Comparison of ENCODE assay signal across 19 cellular contexts in genomic region chr2:238632181-238633060, GRCh38.
"Had no signal": no experiment of that assay in that cellular context is flagged by ENCODE, and none has a peak within 500 bp of the region (broad histone marks: within the 10 kb centered on the region; RNA-seq: fewer than 3 reads in every experiment).

No MANE protein-coding gene starts in this region.

- ATAC-seq: effector memory CD8-positive, alpha-beta T cell; esophagus mucosa; gastrocnemius medialis; naive thymus-derived CD4-positive, alpha-beta T cell; SK-N-SH treated with all-trans-retinoic acid at 6 μM for 48 hours; stimulated activated naive CD8-positive, alpha-beta T cell treated with anti-CD3 and anti-CD28 coated beads, Interleukin-15, amount 100 ng/mL, for 72 hours had no signal

- H3K27ac Mint-ChIP-seq: activated CD4-positive, alpha-beta memory T cell treated with anti-CD3 and anti-CD28 coated beads, Interleukin-2, amount 10 ng/mL, durations not matched to agents 7 days and 5 days; activated CD4-positive, alpha-beta T cell treated with anti-CD3 and anti-CD28 coated beads, Interleukin-2, amount 10 ng/mL, durations not matched to agents 24 days and 14 days; activated T-helper 1 cell treated with anti-CD3 and anti-CD28 coated beads, Interleukin-12 subunit alpha, Interleukin-12 subunit beta, Interleukin-2, Interleukin-4 antibody, amounts not matched to agents 30 ng/mL and 10 ng/mL and 1 ng/mL, durations not matched to agents 14 hours and 24 hours and 36 hours; effector memory CD8-positive, alpha-beta T cell; neural progenitor cell; progenitor cell of endocrine pancreas; stimulated activated naive CD8-positive, alpha-beta T cell treated with anti-CD3 and anti-CD28 coated beads, Interleukin-15, amount 100 ng/mL, for 72 hours had no signal

- H3K4me3 ChIP-seq: dorsolateral prefrontal cortex, gastrocnemius medialis, neural progenitor cell, skin epidermis, testis, upper lobe of left lung had no signal

- H3K4me1 Mint-ChIP-seq: activated CD4-positive, alpha-beta memory T cell treated with anti-CD3 and anti-CD28 coated beads, Interleukin-2, amount 10 ng/mL, durations not matched to agents 7 days and 5 days; activated CD4-positive, alpha-beta T cell treated with anti-CD3 and anti-CD28 coated beads, Interleukin-2, amount 10 ng/mL, durations not matched to agents 24 days and 14 days; central memory CD8-positive, alpha-beta T cell; naive thymus-derived CD4-positive, alpha-beta T cell; stimulated activated naive CD8-positive, alpha-beta T cell treated with anti-CD3 and anti-CD28 coated beads, Interleukin-15, amount 100 ng/mL, for 72 hours had no signal

- H3K9me3 ChIP-seq: gastrocnemius medialis, testis, upper lobe of left lung had no signal

- H3K9ac ChIP-seq: neural progenitor cell had no signal

- H3K36me3 Mint-ChIP-seq: naive thymus-derived CD4-positive, alpha-beta T cell; neural progenitor cell had no signal

- H3K4me3 Mint-ChIP-seq: activated CD4-positive, alpha-beta memory T cell treated with anti-CD3 and anti-CD28 coated beads, Interleukin-2, amount 10 ng/mL, durations not matched to agents 7 days and 5 days; activated CD4-positive, alpha-beta T cell treated with anti-CD3 and anti-CD28 coated beads, Interleukin-2, amount 10 ng/mL, durations not matched to agents 24 days and 14 days; activated T-helper 1 cell treated with anti-CD3 and anti-CD28 coated beads, Interleukin-12 subunit alpha, Interleukin-12 subunit beta, Interleukin-2, Interleukin-4 antibody, amounts not matched to agents 30 ng/mL and 10 ng/mL and 1 ng/mL, durations not matched to agents 14 hours and 24 hours and 36 hours; central memory CD8-positive, alpha-beta T cell; effector memory CD8-positive, alpha-beta T cell; naive thymus-derived CD4-positive, alpha-beta T cell; neural progenitor cell; stimulated activated naive CD8-positive, alpha-beta T cell treated with anti-CD3 and anti-CD28 coated beads, Interleukin-15, amount 100 ng/mL, for 72 hours had no signal

- H3K4me1 ChIP-seq: gastrocnemius medialis, neural progenitor cell, testis, upper lobe of left lung had no signal

- H3K9me3 Mint-ChIP-seq: activated CD4-positive, alpha-beta memory T cell treated with anti-CD3 and anti-CD28 coated beads, Interleukin-2, amount 10 ng/mL, durations not matched to agents 7 days and 5 days; activated CD4-positive, alpha-beta T cell treated with anti-CD3 and anti-CD28 coated beads, Interleukin-2, amount 10 ng/mL, durations not matched to agents 24 days and 14 days; activated T-helper 1 cell treated with anti-CD3 and anti-CD28 coated beads, Interleukin-12 subunit alpha, Interleukin-12 subunit beta, Interleukin-2, Interleukin-4 antibody, amounts not matched to agents 30 ng/mL and 10 ng/mL and 1 ng/mL, durations not matched to agents 14 hours and 24 hours and 36 hours; central memory CD8-positive, alpha-beta T cell; effector memory CD8-positive, alpha-beta T cell; stimulated activated naive CD8-positive, alpha-beta T cell treated with anti-CD3 and anti-CD28 coated beads, Interleukin-15, amount 100 ng/mL, for 72 hours had no signal

- H3K27me3 ChIP-seq: dorsolateral prefrontal cortex, neural progenitor cell, testis, upper lobe of left lung had no signal

- DNase-seq: activated CD4-positive, alpha-beta memory T cell treated with anti-CD3 and anti-CD28 coated beads, Interleukin-2, amount 10 ng/mL, durations not matched to agents 7 days and 5 days; activated CD4-positive, alpha-beta T cell treated with anti-CD3 and anti-CD28 coated beads, Interleukin-2, amount 10 ng/mL, durations not matched to agents 24 days and 14 days; activated gamma-delta T cell; activated naive CD4-positive, alpha-beta T cell treated with anti-CD3 and anti-CD28 coated beads, Interleukin-2, amount 50 U/mL, for 16 hours; dorsolateral prefrontal cortex; effector memory CD8-positive, alpha-beta T cell; gastrocnemius medialis; naive thymus-derived CD4-positive, alpha-beta T cell; stimulated activated CD4-positive, alpha-beta T cell treated with anti-CD3 and anti-CD28 coated beads, Interleukin-1b, Interleukin-23, amount 100 ng/mL, for 48 hours; stimulated activated naive CD8-positive, alpha-beta T cell treated with anti-CD3 and anti-CD28 coated beads, Interleukin-15, amount 100 ng/mL, for 72 hours; testis had no signal

- H3K27me3 Mint-ChIP-seq: activated CD4-positive, alpha-beta memory T cell treated with anti-CD3 and anti-CD28 coated beads, Interleukin-2, amount 10 ng/mL, durations not matched to agents 7 days and 5 days; activated CD4-positive, alpha-beta T cell treated with anti-CD3 and anti-CD28 coated beads, Interleukin-2, amount 10 ng/mL, durations not matched to agents 24 days and 14 days; stimulated activated naive CD8-positive, alpha-beta T cell treated with anti-CD3 and anti-CD28 coated beads, Interleukin-15, amount 100 ng/mL, for 72 hours had no signal

- H3K36me3 ChIP-seq: gastrocnemius medialis, neural progenitor cell, upper lobe of left lung had no signal

- H3K27ac ChIP-seq: dorsolateral prefrontal cortex, gastrocnemius medialis, neural progenitor cell, testis, upper lobe of left lung had no signal
